ENCODE assay signal across 14 cellular contexts in the genomic region with DNA sequence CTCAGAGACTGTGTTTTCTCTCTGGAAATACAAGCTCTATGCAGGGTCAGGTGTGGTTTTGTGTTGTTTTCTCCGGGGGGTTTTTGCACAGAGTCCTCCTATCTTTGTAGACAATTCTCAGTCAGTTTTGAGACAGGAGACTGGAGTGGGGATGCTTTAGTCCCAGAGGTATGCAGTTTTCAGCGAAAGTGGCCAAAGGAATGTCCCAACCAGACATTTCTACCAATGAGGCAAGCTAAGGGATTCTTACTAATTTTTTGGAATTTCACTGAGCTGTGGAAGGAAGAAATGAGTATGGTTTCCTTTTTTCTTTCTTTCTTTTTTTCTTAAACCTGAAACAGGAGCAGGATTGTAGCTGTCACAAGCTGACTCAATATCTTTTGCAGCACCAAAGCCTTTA. TPM values are rescaled to one million over a fixed set of nuclear protein-coding genes. Genes with fewer than 3 reads are reported as not detected.
DNase-seq lines count a peak whose midpoint lies in the region; TF ChIP-seq lines count a peak whose summit lies in the region.
"Had no signal": no experiment of that assay in that cellular context is flagged by ENCODE, and none has a peak within 500 bp of the region (broad histone marks: within the 10 kb centered on the region; RNA-seq: fewer than 3 reads in every experiment).

No MANE protein-coding gene starts in this region.

- no peak overlapping the region for H2BK15ac ChIP-seq in H9 (ENCODE audit: low read depth, low read length)

- in situ Hi-C loops in astrocyte of the spinal cord (cut with HindIII; ENCODE audit: low sequenced_read_pairs) = no loop called here

- H3K36me3 Mint-ChIP-seq in H9 (ENCODE audit: insufficient read depth in 1 of 3, low read depth in 3 of 3) = no peaks in the 10 kb centered on the region
- H3K36me3 Mint-ChIP-seq: naive B cell had no signal

- H3K36me3 ChIP-seq in tibial nerve (no peaks in the 10 kb centered on the region), WERI-Rb-1 (no peaks in the 10 kb centered on the region), sigmoid colon (no peaks in the 10 kb centered on the region)
- H3K36me3 ChIP-seq: HAP-1 had no signal

- peaks cover 36% of the 10 kb centered on the region in 2 experiments for H3K4me1 Mint-ChIP-seq in H9
- H3K4me1 Mint-ChIP-seq: naive B cell had no signal

- no peak overlapping the region for H3K23ac ChIP-seq in H9 (ENCODE audit: insufficient read length, low read depth, low read length)

- H3K79me2 ChIP-seq in H9 (ENCODE audit: insufficient read depth, low read length) = no peaks in the 10 kb centered on the region

- H2BK5ac ChIP-seq in H9 (ENCODE audit: insufficient read length, low read length) = no peak overlapping the region

- no peaks in the 10 kb centered on the region; a peak in 1 of 5 replicates for H3K9me3 Mint-ChIP-seq in H9
- H3K9me3 Mint-ChIP-seq: activated naive CD4-positive, alpha-beta T cell treated with anti-CD3 and anti-CD28 coated beads for 36 hours; naive B cell had no signal

- H3K27ac ChIP-seq in H9 (ENCODE audit: insufficient read length, low read depth, low read length) = peak overlapping the region; percentile 14
- peak overlapping the region; percentile 47 to 93 (median 81) for H3K27ac ChIP-seq in tibial nerve
- H3K27ac ChIP-seq in WERI-Rb-1 = no peak overlapping the region
- H3K27ac ChIP-seq in sigmoid colon = peak overlapping the region in 2 of 4 donors; percentile 44 to 67

- H4K5ac ChIP-seq in H9 (ENCODE audit: insufficient read length, low read depth, low read length) = no peak overlapping the region

- H3K4me3 ChIP-seq in astrocyte of the spinal cord (ENCODE audit: low read depth, low read length) = no peak overlapping the region
- no peak overlapping the region for H3K4me3 ChIP-seq in tibial nerve
- H3K4me3 ChIP-seq in WERI-Rb-1 (ENCODE audit: low read depth, low read length) = no peak overlapping the region
- H3K4me3 ChIP-seq in sigmoid colon = no peak overlapping the region
- H3K4me3 ChIP-seq: GM12878, HAP-1, K562 had no signal

- no peaks in the 10 kb centered on the region for H3K27me3 ChIP-seq in H9 (ENCODE audit: insufficient read depth, low read length)
- no peaks in the 10 kb centered on the region for H3K27me3 ChIP-seq in tibial nerve
- H3K27me3 ChIP-seq in WERI-Rb-1 (ENCODE audit: insufficient read depth, low read depth, severe bottlenecking) = no peaks in the 10 kb centered on the region
- no peaks in the 10 kb centered on the region for H3K27me3 ChIP-seq in sigmoid colon

- no peak overlapping the region for H3K9ac ChIP-seq in H9 (ENCODE audit: extremely low read depth, insufficient read length, low read length)

- H3K27ac Mint-ChIP-seq in H9 = peak overlapping the region; percentile 84 to 99 (median 97)
- H3K27ac Mint-ChIP-seq: activated CD8-positive, alpha-beta T cell treated with anti-CD3 and anti-CD28 coated beads, Interleukin-2, amount 10 ng/mL, durations not matched to agents 7 days and 5 days; activated naive CD4-positive, alpha-beta T cell treated with anti-CD3 and anti-CD28 coated beads for 36 hours had no signal

- H4K8ac ChIP-seq in H9 (replicated peaks; ENCODE audit: insufficient read length, low read depth, low read length) = no peak overlapping the region

- H3T11ph ChIP-seq in H9 (ENCODE audit: low read length) = no peak overlapping the region

- intact Hi-C loops in sigmoid colon (cut with DNase I) = no loop called here

- no CpG with 5 or more reads among the region's 2 CpGs for WGBS in H9 (ENCODE audit: extremely low coverage, insufficient read length, low lambda C conversion rate)
- 76 to 80% methylated on average over 2 of the region's 2 CpGs for WGBS in tibial nerve, 2 donors
- WGBS in sigmoid colon, 2 donors = 86 to 92% methylated on average over 2 of the region's 2 CpGs

- H3K9me3 ChIP-seq in H9 (ENCODE audit: control insufficient read depth, low read depth, low read length) (no peaks in the 10 kb centered on the region), tibial nerve (no peaks in the 10 kb centered on the region), WERI-Rb-1 (ENCODE audit: severe bottlenecking) (no peaks in the 10 kb centered on the region), sigmoid colon (no peaks in the 10 kb centered on the region)
- H3K9me3 ChIP-seq: HAP-1 had no signal

- no peak overlapping the region for H2BK120ac ChIP-seq in H9 (ENCODE audit: low read depth, low read length, poor library complexity, severe bottlenecking)

- TF ChIP-seq POLR2A in tibial nerve (IDR thresholded peaks at IDR 0.05) (no peak), sigmoid colon (IDR thresholded peaks at IDR 0.05) (no peak)

- no peak overlapping the region for H2BK12ac ChIP-seq in H9 (ENCODE audit: insufficient read length, low read depth, low read length)

- peaks cover 8% of the 10 kb centered on the region; the same call in 1 of the 2 replicates for H3K4me1 ChIP-seq in H9 (ENCODE audit: insufficient read depth, low read length)
- H3K4me1 ChIP-seq in tibial nerve = peaks cover 8 to 29% (median 16%) of the 10 kb centered on the region in 4 donors
- peaks cover 0 to 18% (median 13%) of the 10 kb centered on the region in 4 donors for H3K4me1 ChIP-seq in sigmoid colon

- no peak overlapping the region for H2AFZ ChIP-seq in H9 (ENCODE audit: low read length)

- no peak overlapping the region for H2AK5ac ChIP-seq in H9 (ENCODE audit: insufficient read length, low read length)

- no peak overlapping the region for H2BK20ac ChIP-seq in H9 (ENCODE audit: low read depth, low read length, poor library complexity, severe bottlenecking)

- H3K4me2 ChIP-seq in H9 (ENCODE audit: insufficient read depth, insufficient read length, low read length) = no peak overlapping the region

- no peak overlapping the region for H3K56ac ChIP-seq in H9 (ENCODE audit: insufficient read length, low read depth, low read length)

- no peaks in the 10 kb centered on the region for H3K79me1 ChIP-seq in H9 (ENCODE audit: insufficient read depth, low read depth, low read length, poor library complexity, severe bottlenecking)

- no peak overlapping the region for H3K14ac ChIP-seq in H9 (ENCODE audit: insufficient read depth, low read length)

- no peaks in the 10 kb centered on the region; the same call in 1 of the 2 replicates for H3K27me3 Mint-ChIP-seq in H9 (ENCODE audit: low read depth)
- H3K27me3 Mint-ChIP-seq: naive B cell had no signal

- no peaks in the 10 kb centered on the region for H4K20me1 ChIP-seq in H9 (ENCODE audit: control insufficient read depth, insufficient read depth, insufficient read length)

- no peak for TF ChIP-seq EP300 in tibial nerve (IDR thresholded peaks at IDR 0.05)
- TF ChIP-seq EP300 in sigmoid colon (IDR thresholded peaks at IDR 0.05) = no peak

- H3K4ac ChIP-seq in H9 (ENCODE audit: low read depth, low read length) = no peak overlapping the region

- DNase-seq in H9 (no peak), astrocyte of the spinal cord (ENCODE audit: low read depth, low spot score) (peak; percentile 39), kidney tubule cell (ENCODE audit: low spot score) (peak; percentile 3), tibial nerve (ENCODE audit: low spot score in 2 of 2) (peak in 1 of 2 donors; percentile 33), WERI-Rb-1 (no peak), midbrain (lab: John Stamatoyannopoulos, UW) (no peak), sigmoid colon (no peak)
- DNase-seq: activated CD8-positive, alpha-beta T cell treated with anti-CD3 and anti-CD28 coated beads, Interleukin-2, amount 10 ng/mL, durations not matched to agents 7 days and 5 days; activated naive CD4-positive, alpha-beta T cell treated with anti-CD3 and anti-CD28 coated beads for 36 hours; naive B cell; NCI-H187 had no signal

- no peak overlapping the region for H4K91ac ChIP-seq in H9 (ENCODE audit: insufficient read length, low read depth, low read length)

- H3K23me2 ChIP-seq in H9 (ENCODE audit: insufficient read length, low read depth, low read length, poor library complexity, severe bottlenecking) = no peaks in the 10 kb centered on the region

- no peak for TF ChIP-seq CTCF in H9 (conservative IDR thresholded peaks at IDR 0.05)
- no peak for TF ChIP-seq CTCF in astrocyte of the spinal cord (IDR thresholded peaks at IDR 0.05; ENCODE audit: low read depth, low read length)
- TF ChIP-seq CTCF in tibial nerve (IDR thresholded peaks at IDR 0.05) = no peak
- TF ChIP-seq CTCF in WERI-Rb-1 (IDR thresholded peaks at IDR 0.05; ENCODE audit: low read depth, low read length) = no peak
- TF ChIP-seq CTCF in sigmoid colon (IDR thresholded peaks at IDR 0.05) = no peak

- H3K18ac ChIP-seq in H9 (ENCODE audit: insufficient read length, low read depth, low read length) = no peak overlapping the region

- no peak overlapping the region for H3K4me3 Mint-ChIP-seq in H9
- H3K4me3 Mint-ChIP-seq: activated CD8-positive, alpha-beta T cell treated with anti-CD3 and anti-CD28 coated beads, Interleukin-2, amount 10 ng/mL, durations not matched to agents 7 days and 5 days; activated naive CD4-positive, alpha-beta T cell treated with anti-CD3 and anti-CD28 coated beads for 36 hours; naive B cell had no signal

RNA-seq across cellular contexts. Expression of a gene that starts 35.3 kb away (rescaled TPM):
- total RNA-seq in H9 (2021) (80.7 and 85.9 TPM in 2 replicates), tibial nerve (100 to 1,000 TPM; 380 to 568 (median 427) TPM), sigmoid colon (100 to 1,000 TPM; 264 to 355 (median 310) TPM)
- polyA plus RNA-seq in sigmoid colon = 10 to 100 TPM; 44.2 to 84.3 (median 47.4) TPM

Comparison
In these comparisons a context has a peak if more than half of its experiments do, and no peak if none do; other contexts are left out.
1. DNase-seq: peak in astrocyte of the spinal cord (single experiment) and kidney tubule cell (single experiment); none in H9 (single experiment), WERI-Rb-1 (single experiment), midbrain (single experiment) and sigmoid colon (single experiment).